Comparison of ENCODE assay signal across 8 cellular contexts in the genomic region with DNA sequence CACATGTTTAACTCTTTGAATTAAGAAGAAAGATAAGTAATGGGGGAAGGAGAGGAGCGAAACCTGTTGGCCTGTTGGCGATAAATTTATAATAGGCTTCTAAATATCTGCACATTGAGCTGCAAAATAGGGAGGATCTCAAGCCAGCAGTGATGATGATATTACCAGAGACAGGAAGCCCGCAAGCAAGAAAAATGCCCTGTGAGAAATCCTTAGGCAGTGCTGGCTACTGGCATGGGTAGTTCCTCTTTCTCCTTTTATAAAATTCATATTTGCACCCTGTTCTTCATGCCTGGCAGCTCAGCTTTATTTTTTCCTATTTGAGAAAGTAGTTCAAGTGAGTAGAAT. TPM values are rescaled to one million over a fixed set of nuclear protein-coding genes. Genes with fewer than 3 reads are reported as not detected.
DNase-seq lines count a peak whose midpoint lies in the region; ATAC-seq and TF ChIP-seq lines count a peak whose summit lies in the region.

No MANE protein-coding gene starts in this region.

- H3K4me1 ChIP-seq in left lung (peaks cover 17 to 59% of the 10 kb centered on the region in 2 donors), tibial nerve (peaks cover 0 to 36% (median 27%) of the 10 kb centered on the region in 4 donors)

- no peak for ATAC-seq in left lung
- ATAC-seq in GM18870 (IDR thresholded peaks at IDR 0.05; ENCODE audit: unreplicated experiment): no peak

- intact Hi-C loops in left lung (cut with DNase I): no loop called here

- H3K9me3 ChIP-seq in left lung (no peaks in the 10 kb centered on the region), tibial nerve (no peaks in the 10 kb centered on the region)

- H3K36me3 ChIP-seq in left lung: no peaks in the 10 kb centered on the region
- H3K36me3 ChIP-seq in tibial nerve: no peaks in the 10 kb centered on the region

- H3K27ac ChIP-seq in left lung (peak overlapping the region; percentile 93 to 96), tibial nerve (peak overlapping the region; percentile 91 to 100 (median 94))

- no peak for TF ChIP-seq POLR2A in tibial nerve (IDR thresholded peaks at IDR 0.05)

- 13 to 20% methylated on average over 3 of the region's 3 CpGs for WGBS in tibial nerve, 2 donors

- in situ Hi-C loops in astrocyte of the spinal cord (cut with HindIII; ENCODE audit: low sequenced_read_pairs): no loop called here

- DNase-seq in GM12864 (ENCODE audit: low read depth): no peak
- DNase-seq in NCI-H226: peak; percentile 33
- DNase-seq in astrocyte of the spinal cord (ENCODE audit: low read depth, low spot score): no peak
- DNase-seq in left lung: no peak
- peak in 1 of 2 donors; percentile 15 for DNase-seq in tibial nerve (ENCODE audit: low spot score in 2 of 2)
- DNase-seq in cerebellar nuclear complex (lab: John Stamatoyannopoulos, UW): no peak
- DNase-seq in NCI-H2081 treated with DMSO at 0.1 percent for 48 hours (lab: John Stamatoyannopoulos, UW): no peak

- H3K27me3 ChIP-seq in left lung (no peaks in the 10 kb centered on the region), tibial nerve (no peaks in the 10 kb centered on the region)

- peak overlapping the region; percentile 73 for H3K4me3 ChIP-seq in GM12864 (ENCODE audit: low read depth, low read length)
- peak overlapping the region; percentile 77 for H3K4me3 ChIP-seq in astrocyte of the spinal cord (ENCODE audit: low read depth, low read length)
- peak overlapping the region; percentile 62 to 72 for H3K4me3 ChIP-seq in left lung
- H3K4me3 ChIP-seq in tibial nerve: peak overlapping the region; percentile 58 to 87 (median 72)

- TF ChIP-seq CTCF in GM12864 (IDR thresholded peaks at IDR 0.05; ENCODE audit: low read depth, low read length, missing control alignments) (no peak), astrocyte of the spinal cord (IDR thresholded peaks at IDR 0.05; ENCODE audit: low read depth, low read length) (no peak), left lung (IDR thresholded peaks at IDR 0.05) (no peak), tibial nerve (IDR thresholded peaks at IDR 0.05) (no peak)

- no peak for TF ChIP-seq EP300 in tibial nerve (IDR thresholded peaks at IDR 0.05)

RNA-seq across cellular contexts. Expression of gene USP12, which starts 0.9 kb away (rescaled TPM):
- total RNA-seq in left lung: 10 to 100 TPM; 22.8 to 29.3 TPM
- 10 to 100 TPM; 16.9 to 26.7 (median 22.6) TPM for total RNA-seq in tibial nerve
